ENCODE assay signal across 18 cellular contexts in the genomic region with DNA sequence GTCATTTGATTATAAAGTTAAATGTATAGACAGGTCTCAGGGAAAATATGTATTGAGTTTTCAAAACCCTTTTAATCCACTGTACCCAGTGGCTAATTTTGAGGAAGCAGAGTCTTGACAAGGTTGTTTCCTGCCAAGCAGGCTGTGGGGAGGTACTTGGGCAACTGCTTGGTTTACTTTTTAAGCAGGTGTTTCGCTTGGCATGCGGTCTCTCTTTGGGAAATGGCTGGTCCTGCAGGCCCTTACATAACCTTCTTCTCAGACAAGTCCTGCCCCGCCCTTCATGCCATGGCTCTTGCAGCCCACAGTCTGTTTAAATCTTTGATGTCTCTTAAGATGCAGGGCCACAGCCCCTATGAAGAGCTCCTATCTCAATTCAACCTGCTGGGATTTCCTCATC. TPM values are rescaled to one million over a fixed set of nuclear protein-coding genes. Genes with fewer than 3 reads are reported as not detected.
DNase-seq lines count a peak whose midpoint lies in the region; ATAC-seq, FAIRE-seq and TF ChIP-seq lines count a peak whose summit lies in the region.
"Had no signal": no experiment of that assay in that cellular context is flagged by ENCODE, and none has a peak within 500 bp of the region (broad histone marks: within the 10 kb centered on the region; RNA-seq: fewer than 3 reads in every experiment).

No MANE protein-coding gene starts in this region.

- peaks cover 9 to 21% of the 10 kb centered on the region in 2 donors for H3K4me1 ChIP-seq in mucosa of rectum (ENCODE audit: control insufficient read depth in 2 of 2, insufficient read depth in 2 of 2, low read length in 2 of 2)

- no peaks in the 10 kb centered on the region for H3K27me3 ChIP-seq in HL-60 (ENCODE audit: insufficient read depth, poor library complexity, severe bottlenecking)
- no peaks in the 10 kb centered on the region for H3K27me3 ChIP-seq in bronchial epithelial cell (ENCODE audit: control insufficient read depth, insufficient read depth, low read length)
- no peaks in the 10 kb centered on the region for H3K27me3 ChIP-seq in mucosa of rectum (ENCODE audit: control insufficient read depth in 2 of 2, insufficient read depth in 2 of 2, low read length in 2 of 2)

- DNase-seq in AML-193 (lab: John Stamatoyannopoulos, UW): peak; percentile 25 to 37
- DNase-seq in HL-60 (ENCODE audit: low read depth in 1 of 2, low spot score in 1 of 2): peak; percentile 23 to 92
- DNase-seq in bronchial epithelial cell (ENCODE audit: low read depth): peak; percentile 45
- no peak for DNase-seq in AG08395 (ENCODE audit: low spot score)
- no peak for DNase-seq in Right ventricle myocardium superior
- DNase-seq in foreskin melanocyte: no peak
- no peak for DNase-seq in GM10266 (ENCODE audit: extremely low spot score)
- DNase-seq: activated CD4-positive, CD25-positive, alpha-beta regulatory T cell; activated CD8-positive, alpha-beta memory T cell treated with anti-CD3 and anti-CD28 coated beads, Interleukin-2, amount 10 ng/mL, durations not matched to agents 7 days and 5 days; amygdala; cerebellar nuclear complex; effector memory CD8-positive, alpha-beta T cell; H7; left ventricle myocardium superior; naive thymus-derived CD8-positive, alpha-beta T cell; stimulated activated naive CD8-positive, alpha-beta T cell treated with anti-CD3 and anti-CD28 coated beads, Interleukin-15, Interleukin-2, amounts not matched to agents 100 U/mL and 50 U/mL, for 24 hours had no signal

- H3K4me3 ChIP-seq in HL-60 (replicated peaks; ENCODE audit: insufficient read depth, low read length): no peak overlapping the region
- no peak overlapping the region for H3K4me3 ChIP-seq in bronchial epithelial cell (ENCODE audit: low read depth, low read length)
- no peak overlapping the region for H3K4me3 ChIP-seq in mucosa of rectum (ENCODE audit: low read length in 2 of 2)

- H3K9ac ChIP-seq in mucosa of rectum (ENCODE audit: low read depth in 1 of 2, low read length in 2 of 2): no peak overlapping the region

- H3K27ac ChIP-seq in HL-60 (replicated peaks) (peak overlapping the region; percentile 11), mucosa of rectum (ENCODE audit: low read depth in 2 of 2, low read length in 2 of 2) (peak overlapping the region; percentile 16 to 43)

- intact Hi-C loops in Right ventricle myocardium superior (cut with DNase I): no loop called here

- TF ChIP-seq CTCF in HL-60 (IDR thresholded peaks at IDR 0.05; ENCODE audit: insufficient read depth, low read length): no peak
- TF ChIP-seq CTCF in bronchial epithelial cell (IDR thresholded peaks at IDR 0.05; ENCODE audit: insufficient read depth, low read length, severe bottlenecking): no peak
- no peak for TF ChIP-seq CTCF in GM10266 (IDR thresholded peaks at IDR 0.05; ENCODE audit: control insufficient read depth, insufficient read depth, low read depth, missing control alignments)

- FAIRE-seq in bronchial epithelial cell (lab: Jason Lieb, UNC): no peak
- FAIRE-seq: HTR-8/SVneo had no signal

- no peak for ATAC-seq in Right ventricle myocardium superior (ENCODE audit: poor library complexity)
- ATAC-seq: activated CD8-positive, alpha-beta memory T cell treated with anti-CD3 and anti-CD28 coated beads, Interleukin-2, amount 10 ng/mL, durations not matched to agents 7 days and 5 days; effector memory CD8-positive, alpha-beta T cell; left ventricle myocardium superior; naive thymus-derived CD8-positive, alpha-beta T cell; stimulated activated naive CD8-positive, alpha-beta T cell treated with anti-CD3 and anti-CD28 coated beads, Interleukin-15, Interleukin-2, amounts not matched to agents 100 U/mL and 50 U/mL, for 24 hours had no signal

- no peaks in the 10 kb centered on the region for H3K36me3 ChIP-seq in bronchial epithelial cell (ENCODE audit: control insufficient read depth, insufficient read depth, low read length)
- no peaks in the 10 kb centered on the region for H3K36me3 ChIP-seq in mucosa of rectum (ENCODE audit: control insufficient read depth in 2 of 2, insufficient read depth in 2 of 2, low read length in 2 of 2)

- no peaks in the 10 kb centered on the region for H3K9me3 ChIP-seq in mucosa of rectum (ENCODE audit: control insufficient read depth in 2 of 2, low read length in 2 of 2)

RNA-seq across cellular contexts. Expression of a gene that starts 36.0 kb away (rescaled TPM):
- 29.2 and 40.6 TPM in 2 replicates for total RNA-seq in bronchial epithelial cell
- total RNA-seq in Right ventricle myocardium superior: 65.7 TPM

Comparison
In these comparisons a context has a peak if more than half of its experiments do, and no peak if none do; other contexts are left out.
1. DNase-seq: peak in AML-193 (2 of 2), HL-60 (2 of 2) and bronchial epithelial cell (single experiment); none in AG08395 (single experiment), Right ventricle myocardium superior (single experiment), foreskin melanocyte (single experiment) and GM10266 (single experiment).